ENCODE assay signal across 18 cellular contexts in the genomic region with DNA sequence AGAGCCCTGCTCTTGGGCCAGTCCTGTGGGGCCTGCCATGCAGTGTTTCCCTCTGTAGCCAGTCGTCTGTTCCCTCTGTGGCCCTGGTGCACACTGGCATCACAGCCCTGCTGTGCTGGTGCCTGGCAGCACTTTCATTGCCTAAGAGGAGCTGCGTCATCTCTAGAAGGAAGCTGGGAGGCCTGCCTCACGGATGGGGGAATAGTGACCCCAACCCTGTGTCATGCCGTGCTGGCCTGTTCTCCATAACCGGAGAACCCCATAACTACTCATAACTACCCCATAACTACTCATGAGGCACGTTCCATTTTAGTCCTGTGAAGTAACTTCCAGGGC. TPM values are rescaled to one million over a fixed set of nuclear protein-coding genes. Genes with fewer than 3 reads are reported as not detected.
DNase-seq lines count a peak whose midpoint lies in the region; ATAC-seq, FAIRE-seq and TF ChIP-seq lines count a peak whose summit lies in the region.
"Had no signal": no experiment of that assay in that cellular context is flagged by ENCODE, and none has a peak within 500 bp of the region (broad histone marks: within the 10 kb centered on the region; RNA-seq: fewer than 3 reads in every experiment).

No MANE protein-coding gene starts in this region.

- H3K9ac ChIP-seq in HepG2 (ENCODE audit: insufficient read depth, low read depth, low read length): no peak overlapping the region; the same call in 1 of the 2 replicates
- peak overlapping the region in 1 of 2 experiments; percentile 59; a peak in 2 of 4 replicates for H3K9ac ChIP-seq in K562 (ENCODE audit: insufficient read depth in 1 of 2, low read depth in 2 of 2, low read length in 2 of 2)
- H3K9ac ChIP-seq: BLaER1 treated with 17β-estradiol and CSF1 and Interleukin-3, amounts not matched to agents 10 nM and 100 nM had no signal

- H3K27me3 ChIP-seq in HepG2 (ENCODE audit: control insufficient read depth in 1 of 2, insufficient read depth in 2 of 2, low read length in 2 of 2) (no peaks in the 10 kb centered on the region; a peak in 1 of 5 replicates), right lobe of liver (no peaks in the 10 kb centered on the region), K562 (ENCODE audit: control insufficient read depth in 2 of 2, insufficient read depth in 2 of 2, low read length in 2 of 2) (peaks cover 82 to 92% of the 10 kb centered on the region in 2 experiments), neutrophil (no peaks in the 10 kb centered on the region)
- H3K27me3 ChIP-seq: BLaER1 treated with 17β-estradiol and CSF1 and Interleukin-3, amounts not matched to agents 10 nM and 100 nM had no signal

- no peak for ATAC-seq in HepG2
- no peak for ATAC-seq in right lobe of liver
- no peak for ATAC-seq in K562
- no peak for ATAC-seq in HG03159 (IDR thresholded peaks at IDR 0.05; ENCODE audit: unreplicated experiment)
- ATAC-seq: GM12878, HCT116 had no signal

- DNase-seq in HepG2 (ENCODE audit: low spot score) (no peak), right lobe of liver (no peak), K562 (ENCODE audit: extremely low read depth in 1 of 4, low spot score in 3 of 4) (no peak), 8988T (no peak), NCI-H510A (lab: John Stamatoyannopoulos, UW) (no peak)
- DNase-seq: ACHN; CD4-positive, alpha-beta T cell; DMS79; GOT3; IMR-90 had no signal

- H3K9me1 ChIP-seq in K562 (ENCODE audit: control insufficient read depth, insufficient read depth, low read length): peaks cover 10% of the 10 kb centered on the region

- TF ChIP-seq EP300 in HepG2 (IDR thresholded peaks at IDR 0.05; ENCODE audit: low read depth in 2 of 2, low read length in 2 of 2) (no peak), HepG2 (CRISPR knock-in tag; IDR thresholded peaks at IDR 0.05; ENCODE audit: borderline replicate concordance) (no peak), K562 (IDR thresholded peaks at IDR 0.05; ENCODE audit: low read length) (no peak)

- no TSS peak for BruUV-seq in HepG2 (replicated peaks; lab: Mats Ljungman, UMichigan)
- BruUV-seq in K562 (replicated peaks; lab: Mats Ljungman, UMichigan): no TSS peak

- TF ChIP-seq RAD21 in HepG2 (CRISPR knock-in tag; IDR thresholded peaks at IDR 0.05): no peak
- TF ChIP-seq RAD21 in K562 (CRISPR knock-in tag; conservative IDR thresholded peaks at IDR 0.05 in 1 of 2, IDR thresholded peaks at IDR 0.05 in 1 of 2): no peak

- H3K9me3 ChIP-seq in HepG2 (ENCODE audit: low read length) (no peaks in the 10 kb centered on the region), right lobe of liver (no peaks in the 10 kb centered on the region), K562 (replicated peaks; ENCODE audit: control insufficient read depth, insufficient read depth, low read depth, low read length) (no peaks in the 10 kb centered on the region), neutrophil (no peaks in the 10 kb centered on the region)
- H3K9me3 ChIP-seq: BLaER1 treated with 17β-estradiol and CSF1 and Interleukin-3, amounts not matched to agents 10 nM and 100 nM had no signal

- H2AFZ ChIP-seq in HepG2 (ENCODE audit: low read length) (no peak overlapping the region), K562 (ENCODE audit: low read depth, low read length) (no peak overlapping the region)

- no peaks in the 10 kb centered on the region for H3K36me3 ChIP-seq in HepG2 (replicated peaks in 1 of 2; ENCODE audit: control insufficient read depth in 1 of 2, insufficient read depth in 2 of 2, low read length in 2 of 2)
- H3K36me3 ChIP-seq in right lobe of liver: no peaks in the 10 kb centered on the region
- H3K36me3 ChIP-seq in K562 (ENCODE audit: control insufficient read depth, insufficient read depth, low read length): no peaks in the 10 kb centered on the region
- H3K36me3 ChIP-seq in neutrophil: no peaks in the 10 kb centered on the region
- H3K36me3 ChIP-seq: BLaER1 treated with 17β-estradiol and CSF1 and Interleukin-3, amounts not matched to agents 10 nM and 100 nM had no signal

- H4K20me1 ChIP-seq in HepG2 (ENCODE audit: insufficient read depth, low read length) (no peaks in the 10 kb centered on the region), K562 (replicated peaks; ENCODE audit: control insufficient read depth, insufficient read depth, low read length) (peaks cover 82% of the 10 kb centered on the region)
- H4K20me1 ChIP-seq: BLaER1 treated with 17β-estradiol and CSF1 and Interleukin-3, amounts not matched to agents 10 nM and 100 nM had no signal

- H3K4me2 ChIP-seq in HepG2 (ENCODE audit: low read depth, low read length) (peak overlapping the region; percentile 95; the same call in 1 of the 2 replicates), K562 (ENCODE audit: insufficient read depth, low read length) (no peak overlapping the region)
- H3K4me2 ChIP-seq: BLaER1 treated with 17β-estradiol and CSF1 and Interleukin-3, amounts not matched to agents 10 nM and 100 nM had no signal

- CTCF ChIA-PET in HepG2 (lab: Yijun Ruan, JAX; ENCODE audit: low intra/inter-chr PET ratio, low total read pairs): no interaction called here
- CTCF ChIA-PET in K562 (lab: Yijun Ruan, JAX; ENCODE audit: low intra/inter-chr PET ratio): interaction anchor here (0.6 kb wide), 1 partner anchor 10 kb away, joined by 3 read pairs; no protein-coding TSS in a partner anchor

- 50% methylated on average over 1 of the region's 6 CpGs for whole genome bisulfite sequencing in HepG2 (ENCODE audit: low lambda C conversion rate)
- WGBS in right lobe of liver (ENCODE audit: insufficient coverage, low coverage, low lambda C conversion rate, missing lambda C conversion rate): no CpG with 5 or more reads among the region's 6 CpGs
- 4% methylated on average over 6 of the region's 6 CpGs for WGBS in K562 (ENCODE audit: insufficient coverage, low coverage, missing lambda C conversion rate)

- H3K27ac ChIP-seq in HepG2 (ENCODE audit: extremely low read length, insufficient read depth, low read length) (no peak overlapping the region), right lobe of liver (no peak overlapping the region), K562 (ENCODE audit: extremely low read depth, low read depth, low read length) (no peak overlapping the region), neutrophil (peak overlapping the region; percentile 82)
- H3K27ac ChIP-seq: BLaER1 treated with 17β-estradiol and CSF1 and Interleukin-3, amounts not matched to agents 10 nM and 100 nM had no signal

- POLR2A ChIA-PET in HepG2 (lab: Yijun Ruan, JAX): no interaction called here
- POLR2A ChIA-PET in K562 (lab: Yijun Ruan, JAX): interaction anchor here (0.7 to 86.5 kb wide), 4 partner anchors 10 to 42 kb away, joined by 3 to 3476 read pairs (median 4); partner anchors contain the start of genes BCR and RAB36

- H3K4me1 ChIP-seq in HepG2 (ENCODE audit: insufficient read depth, low read length) (peaks cover 100% of the 10 kb centered on the region), right lobe of liver (peaks cover 0 to 17% (median 3%) of the 10 kb centered on the region in 4 donors), K562 (replicated peaks in 1 of 2; ENCODE audit: control insufficient read depth in 2 of 2, insufficient read depth in 2 of 2, low read length in 2 of 2) (peaks cover 4 to 32% of the 10 kb centered on the region in 2 experiments; a peak in 4 of 5 replicates), neutrophil (ENCODE audit: control insufficient read depth in 1 of 2, insufficient read depth in 1 of 2, low read depth in 1 of 2, low read length in 1 of 2) (peaks cover 27 to 38% of the 10 kb centered on the region in 2 experiments)

- FAIRE-seq in HepG2 (lab: Jason Lieb, UNC) (no peak), K562 (lab: Jason Lieb, UNC) (no peak)
- FAIRE-seq: GM12878, GM18507 had no signal

- TF ChIP-seq POLR2A in HepG2 (IDR thresholded peaks at IDR 0.05; ENCODE audit: insufficient read depth in 1 of 2, low read depth in 2 of 2, low read length in 2 of 2): no peak
- TF ChIP-seq POLR2A in right lobe of liver (IDR thresholded peaks at IDR 0.05): no peak
- no peak for TF ChIP-seq POLR2A in K562 (conservative IDR thresholded peaks at IDR 0.05)

- H3K4me3 ChIP-seq in HepG2 (replicated peaks in 1 of 3; ENCODE audit: insufficient read depth in 1 of 3, low read depth in 2 of 3, low read length in 3 of 3) (no peak overlapping the region), right lobe of liver (no peak overlapping the region), K562 (no peak overlapping the region), neutrophil (ENCODE audit: low read depth in 1 of 2, low read length in 1 of 2) (no peak overlapping the region)
- H3K4me3 ChIP-seq: BLaER1 treated with 17β-estradiol and CSF1 and Interleukin-3, amounts not matched to agents 10 nM and 100 nM; GM12878 had no signal

- intact Hi-C loops in HepG2 (cut with micrococcal nuclease; ENCODE audit: unreplicated experiment): no loop called here
- intact Hi-C loops in right lobe of liver (cut with DNase I): no loop called here
- intact Hi-C loops in K562 (cut with micrococcal nuclease): no loop called here

- H3K79me2 ChIP-seq in HepG2 (ENCODE audit: insufficient read depth, low read length) (no peaks in the 10 kb centered on the region), K562 (ENCODE audit: control insufficient read depth, insufficient read depth, low read length) (no peaks in the 10 kb centered on the region)

- in situ Hi-C loops in HepG2 (cut with HindIII; ENCODE audit: extremely low pct_ligation_motif_present, low pct_unique_long_range_greater_than_20kb): loop anchor here (25.0 kb wide), 1 partner anchor 403 kb away; no protein-coding TSS in a partner anchor
- in situ Hi-C loops in K562 (cut with MboI): loop anchor here (25.0 kb wide), 1 partner anchor 428 kb away; the partner anchor contains the start of gene IGLL1

- TF ChIP-seq CTCF in HepG2 (CRISPR knock-in tag; IDR thresholded peaks at IDR 0.05) (no peak), right lobe of liver (IDR thresholded peaks at IDR 0.05) (no peak), K562 (IDR thresholded peaks at IDR 0.05 in 2 of 3, conservative IDR thresholded peaks at IDR 0.05 in 1 of 3; ENCODE audit: insufficient read depth in 2 of 3, low read depth in 1 of 3, low read length in 3 of 3) (no peak; a peak in 1 of 6 replicates), neutrophil (IDR thresholded peaks at IDR 0.05) (no peak)

RNA-seq across cellular contexts. Expression of gene RAB36, which starts 14.0 kb away (rescaled TPM):
- total RNA-seq in HepG2 (2016; rRNA removed; fragmentation: Illumina TruSeq; extraction: Trizol): 0.20 and 0.24 TPM in 2 replicates
- 0.10 TPM in 1 of 2 replicates, not detected in the other for total RNA-seq in HepG2 (2016; cell fraction: cytosol; rRNA removed; fragmentation: Illumina TruSeq; extraction: Trizol; ENCODE audit: low read depth)
- 0.24 and 0.37 TPM in 2 replicates for total RNA-seq in HepG2 (2016; cell fraction: insoluble cytoplasmic fraction; rRNA removed; fragmentation: Illumina TruSeq; extraction: Trizol)
- total RNA-seq in HepG2 (2016; cell fraction: membrane; rRNA removed; fragmentation: Illumina TruSeq; extraction: Trizol): 0.12 and 0.17 TPM in 2 replicates
- 0.19 TPM in 2 replicates for total RNA-seq in HepG2 (2016; cell fraction: nucleus; rRNA removed; fragmentation: Illumina TruSeq; extraction: Trizol)
- 0.86 and 1.0 TPM in 2 replicates for polyA plus RNA-seq in HepG2 (2011; rRNA removed)
- polyA plus RNA-seq in HepG2 (2011; cell fraction: cytosol; rRNA removed): 0.74 and 0.89 TPM in 2 replicates
- 0.59 and 0.71 TPM in 2 replicates for polyA plus RNA-seq in HepG2 (2011; cell fraction: nucleus; rRNA removed)
- polyA plus RNA-seq in HepG2 (2012): 0.49 and 0.95 TPM in 2 replicates
- polyA plus RNA-seq in HepG2 (2016; cell fraction: cytosol; fragmentation: Illumina TruSeq; extraction: Trizol; ENCODE audit: low read depth): 0.03 and 0.05 TPM in 2 replicates
- 0.22 and 0.23 TPM in 2 replicates for polyA plus RNA-seq in HepG2 (2016; cell fraction: insoluble cytoplasmic fraction; fragmentation: Illumina TruSeq; extraction: Trizol; ENCODE audit: low read depth)
- polyA plus RNA-seq in HepG2 (2016; cell fraction: membrane; fragmentation: Illumina TruSeq; extraction: Trizol; ENCODE audit: low read depth): 0.14 and 0.15 TPM in 2 replicates
- polyA plus RNA-seq in HepG2 (2016; cell fraction: nucleus; fragmentation: Illumina TruSeq; extraction: Trizol; ENCODE audit: insufficient read depth, low read depth): 0.19 and 0.33 TPM in 2 replicates
- polyA minus RNA-seq in HepG2 (2011; rRNA and poly(A)+ RNA removed; ENCODE audit: low replicate concordance): 0.02 and 2.6 TPM in 2 replicates
- 0.44 and 0.49 TPM in 2 replicates for polyA minus RNA-seq in HepG2 (2011; cell fraction: cytosol; rRNA and poly(A)+ RNA removed)
- polyA minus RNA-seq in HepG2 (2011; cell fraction: nucleus; rRNA and poly(A)+ RNA removed): 0.37 and 0.64 TPM in 2 replicates
- under 1 TPM; 0.07 to 0.65 (median 0.19) TPM for total RNA-seq in right lobe of liver
- not detected in 2 replicates for total RNA-seq in K562 (2011; cell fraction: chromatin; rRNA removed; ENCODE audit: low replicate concordance)
- not detected in 2 replicates for total RNA-seq in K562 (2011; cell fraction: nucleolus; rRNA removed)
- not detected in 2 replicates for total RNA-seq in K562 (2011; cell fraction: nucleoplasm; rRNA removed)
- total RNA-seq in K562 (2014; rRNA removed): 0.04 and 0.50 TPM in 2 replicates
- total RNA-seq in K562 (2014; rRNA removed; fragmentation: Illumina TruSeq; extraction: Trizol): not detected in 2 replicates
- total RNA-seq in K562 (2015; rRNA removed; fragmentation: Illumina TruSeq; extraction: Trizol): not detected in 2 replicates
- total RNA-seq in K562 (2021): 0.09 TPM in 1 of 2 replicates, not detected in the other
- 0.01 and 0.04 TPM in 2 replicates for polyA plus RNA-seq in K562 (2011; rRNA removed)
- 0.58 TPM in 1 of 2 replicates, not detected in the other for polyA plus RNA-seq in K562 (2011; cell fraction: cytosol; rRNA removed)
- 0.06 TPM in 1 of 2 replicates, not detected in the other for polyA plus RNA-seq in K562 (2011; cell fraction: nucleus; rRNA removed)
- polyA plus RNA-seq in K562 (2012): 0.08 and 0.18 TPM in 2 replicates
- not detected in 2 replicates for polyA plus RNA-seq in K562 (2014; fragmentation: Illumina TruSeq; extraction: Trizol)
- under 1 TPM; 0.04 to 0.08 TPM for polyA plus RNA-seq in K562 (2014; fragmentation: Nextera tagmentation; extraction: Ambion mirVana)
- polyA plus RNA-seq in K562 (2014; rRNA removed): 0.08 TPM in 1 of 2 replicates, not detected in the other
- 0.42 TPM in 1 of 2 replicates, not detected in the other for polyA minus RNA-seq in K562 (2011; rRNA and poly(A)+ RNA removed)
- not detected in 2 replicates for polyA minus RNA-seq in K562 (2011; cell fraction: cytosol; rRNA and poly(A)+ RNA removed)
- polyA minus RNA-seq in K562 (2011; cell fraction: nucleus; rRNA and poly(A)+ RNA removed): 0.11 and 0.40 TPM in 2 replicates

RNA-seq across cellular contexts. Expression of gene RSPH14, which starts 17.5 kb away (rescaled TPM):
- total RNA-seq in HepG2 (2016; rRNA removed; fragmentation: Illumina TruSeq; extraction: Trizol) (1.1 and 1.3 TPM in 2 replicates), right lobe of liver (not detected), K562 (2014; rRNA removed) (not detected in 2 replicates), K562 (2014; rRNA removed; fragmentation: Illumina TruSeq; extraction: Trizol) (not detected in 2 replicates), K562 (2015; rRNA removed; fragmentation: Illumina TruSeq; extraction: Trizol) (not detected in 2 replicates), K562 (2021) (not detected in 2 replicates)
- total RNA-seq in HepG2 (2016; cell fraction: cytosol; rRNA removed; fragmentation: Illumina TruSeq; extraction: Trizol; ENCODE audit: low read depth): 0.35 and 0.71 TPM in 2 replicates
- total RNA-seq in HepG2 (2016; cell fraction: insoluble cytoplasmic fraction; rRNA removed; fragmentation: Illumina TruSeq; extraction: Trizol): 0.67 and 1.0 TPM in 2 replicates
- total RNA-seq in HepG2 (2016; cell fraction: membrane; rRNA removed; fragmentation: Illumina TruSeq; extraction: Trizol): 0.40 and 1.1 TPM in 2 replicates
- 0.94 TPM in 1 of 2 replicates, not detected in the other for total RNA-seq in HepG2 (2016; cell fraction: nucleus; rRNA removed; fragmentation: Illumina TruSeq; extraction: Trizol)
- polyA plus RNA-seq in HepG2 (2011; rRNA removed) (0.86 and 1.2 TPM in 2 replicates), K562 (2011; rRNA removed) (0.24 TPM in 1 of 2 replicates, not detected in the other), K562 (2014; fragmentation: Illumina TruSeq; extraction: Trizol) (not detected in 2 replicates), K562 (2014; fragmentation: Nextera tagmentation; extraction: Ambion mirVana) (under 1 TPM in 1 of 2 experiments, not detected in 1; 0.35 TPM), K562 (2014; rRNA removed) (not detected in 2 replicates)
- polyA plus RNA-seq in HepG2 (2011; cell fraction: cytosol; rRNA removed): 0.55 and 0.93 TPM in 2 replicates
- polyA plus RNA-seq in HepG2 (2011; cell fraction: nucleus; rRNA removed): 0.48 and 0.50 TPM in 2 replicates
- 0.58 and 2.0 TPM in 2 replicates for polyA plus RNA-seq in HepG2 (2012)
- 0.60 and 0.71 TPM in 2 replicates for polyA plus RNA-seq in HepG2 (2016; cell fraction: cytosol; fragmentation: Illumina TruSeq; extraction: Trizol; ENCODE audit: low read depth)
- polyA plus RNA-seq in HepG2 (2016; cell fraction: insoluble cytoplasmic fraction; fragmentation: Illumina TruSeq; extraction: Trizol; ENCODE audit: low read depth): 0.40 and 1.1 TPM in 2 replicates
- polyA plus RNA-seq in HepG2 (2016; cell fraction: membrane; fragmentation: Illumina TruSeq; extraction: Trizol; ENCODE audit: low read depth): 0.47 and 2.4 TPM in 2 replicates
- polyA plus RNA-seq in HepG2 (2016; cell fraction: nucleus; fragmentation: Illumina TruSeq; extraction: Trizol; ENCODE audit: insufficient read depth, low read depth): 1.6 and 2.0 TPM in 2 replicates
- polyA minus RNA-seq in HepG2 (2011; rRNA and poly(A)+ RNA removed; ENCODE audit: low replicate concordance): 1.4 TPM in 1 of 2 replicates, not detected in the other
- polyA minus RNA-seq in HepG2 (2011; cell fraction: cytosol; rRNA and poly(A)+ RNA removed): not detected in 2 replicates
- 1.0 and 1.4 TPM in 2 replicates for polyA minus RNA-seq in HepG2 (2011; cell fraction: nucleus; rRNA and poly(A)+ RNA removed)
- not detected in 2 replicates for total RNA-seq in K562 (2011; cell fraction: chromatin; rRNA removed; ENCODE audit: low replicate concordance)
- not detected in 2 replicates for total RNA-seq in K562 (2011; cell fraction: nucleolus; rRNA removed)
- total RNA-seq in K562 (2011; cell fraction: nucleoplasm; rRNA removed): not detected in 2 replicates
- not detected in 2 replicates for polyA plus RNA-seq in K562 (2011; cell fraction: cytosol; rRNA removed)
- polyA plus RNA-seq in K562 (2011; cell fraction: nucleus; rRNA removed): 0.27 TPM in 1 of 2 replicates, not detected in the other
- not detected in 2 replicates for polyA plus RNA-seq in K562 (2012)
- polyA minus RNA-seq in K562 (2011; rRNA and poly(A)+ RNA removed): not detected in 2 replicates
- polyA minus RNA-seq in K562 (2011; cell fraction: cytosol; rRNA and poly(A)+ RNA removed): not detected in 2 replicates
- not detected in 2 replicates for polyA minus RNA-seq in K562 (2011; cell fraction: nucleus; rRNA and poly(A)+ RNA removed)
- total RNA-seq: A172, G401, IMR-90 had no signal
- polyA plus RNA-seq: IMR-90 had no signal

RNA-seq across cellular contexts. Expression of gene BCR, which starts 21.1 kb away (rescaled TPM):
- 33.6 and 35.4 TPM in 2 replicates for total RNA-seq in HepG2 (2016; rRNA removed; fragmentation: Illumina TruSeq; extraction: Trizol)
- 10.9 and 12.3 TPM in 2 replicates for total RNA-seq in HepG2 (2016; cell fraction: cytosol; rRNA removed; fragmentation: Illumina TruSeq; extraction: Trizol; ENCODE audit: low read depth)
- total RNA-seq in HepG2 (2016; cell fraction: insoluble cytoplasmic fraction; rRNA removed; fragmentation: Illumina TruSeq; extraction: Trizol): 29.4 and 37.4 TPM in 2 replicates
- total RNA-seq in HepG2 (2016; cell fraction: membrane; rRNA removed; fragmentation: Illumina TruSeq; extraction: Trizol): 17.4 and 22.3 TPM in 2 replicates
- total RNA-seq in HepG2 (2016; cell fraction: nucleus; rRNA removed; fragmentation: Illumina TruSeq; extraction: Trizol): 26.4 and 32.2 TPM in 2 replicates
- 19.9 and 21.9 TPM in 2 replicates for polyA plus RNA-seq in HepG2 (2011; rRNA removed)
- 28.9 and 33.8 TPM in 2 replicates for polyA plus RNA-seq in HepG2 (2011; cell fraction: cytosol; rRNA removed)
- 66.0 and 71.9 TPM in 2 replicates for polyA plus RNA-seq in HepG2 (2011; cell fraction: nucleus; rRNA removed)
- 21.2 and 25.3 TPM in 2 replicates for polyA plus RNA-seq in HepG2 (2012)
- 2.3 and 4.6 TPM in 2 replicates for polyA plus RNA-seq in HepG2 (2016; cell fraction: cytosol; fragmentation: Illumina TruSeq; extraction: Trizol; ENCODE audit: low read depth)
- 26.5 and 34.8 TPM in 2 replicates for polyA plus RNA-seq in HepG2 (2016; cell fraction: insoluble cytoplasmic fraction; fragmentation: Illumina TruSeq; extraction: Trizol; ENCODE audit: low read depth)
- polyA plus RNA-seq in HepG2 (2016; cell fraction: membrane; fragmentation: Illumina TruSeq; extraction: Trizol; ENCODE audit: low read depth): 11.6 and 12.9 TPM in 2 replicates
- 45.4 and 51.6 TPM in 2 replicates for polyA plus RNA-seq in HepG2 (2016; cell fraction: nucleus; fragmentation: Illumina TruSeq; extraction: Trizol; ENCODE audit: insufficient read depth, low read depth)
- polyA minus RNA-seq in HepG2 (2011; rRNA and poly(A)+ RNA removed; ENCODE audit: low replicate concordance): 67.7 and 82.7 TPM in 2 replicates
- 43.0 and 57.5 TPM in 2 replicates for polyA minus RNA-seq in HepG2 (2011; cell fraction: cytosol; rRNA and poly(A)+ RNA removed)
- 24.6 and 32.1 TPM in 2 replicates for polyA minus RNA-seq in HepG2 (2011; cell fraction: nucleus; rRNA and poly(A)+ RNA removed)
- total RNA-seq in right lobe of liver: 10 to 100 TPM; 22.7 to 28.8 (median 24.3) TPM
- total RNA-seq in K562 (2011; cell fraction: chromatin; rRNA removed; ENCODE audit: low replicate concordance): 234 and 446 TPM in 2 replicates
- 279 and 314 TPM in 2 replicates for total RNA-seq in K562 (2011; cell fraction: nucleolus; rRNA removed)
- 196 and 222 TPM in 2 replicates for total RNA-seq in K562 (2011; cell fraction: nucleoplasm; rRNA removed)
- 81.7 and 100 TPM in 2 replicates for total RNA-seq in K562 (2014; rRNA removed)
- 27.5 and 45.6 TPM in 2 replicates for total RNA-seq in K562 (2014; rRNA removed; fragmentation: Illumina TruSeq; extraction: Trizol)
- 65.7 and 68.4 TPM in 2 replicates for total RNA-seq in K562 (2015; rRNA removed; fragmentation: Illumina TruSeq; extraction: Trizol)
- 144 and 150 TPM in 2 replicates for total RNA-seq in K562 (2021)
- polyA plus RNA-seq in K562 (2011; rRNA removed): 20.9 and 36.8 TPM in 2 replicates
- 26.4 and 31.1 TPM in 2 replicates for polyA plus RNA-seq in K562 (2011; cell fraction: cytosol; rRNA removed)
- 57.9 and 76.9 TPM in 2 replicates for polyA plus RNA-seq in K562 (2011; cell fraction: nucleus; rRNA removed)
- polyA plus RNA-seq in K562 (2012): 73.9 and 75.3 TPM in 2 replicates
- 45.8 and 60.4 TPM in 2 replicates for polyA plus RNA-seq in K562 (2014; fragmentation: Illumina TruSeq; extraction: Trizol)
- under 1 TPM; 0.41 to 0.70 TPM for polyA plus RNA-seq in K562 (2014; fragmentation: Nextera tagmentation; extraction: Ambion mirVana)
- polyA plus RNA-seq in K562 (2014; rRNA removed): 34.9 and 36.1 TPM in 2 replicates
- polyA minus RNA-seq in K562 (2011; rRNA and poly(A)+ RNA removed): 113 and 124 TPM in 2 replicates
- polyA minus RNA-seq in K562 (2011; cell fraction: cytosol; rRNA and poly(A)+ RNA removed): 132 and 181 TPM in 2 replicates
- 138 and 300 TPM in 2 replicates for polyA minus RNA-seq in K562 (2011; cell fraction: nucleus; rRNA and poly(A)+ RNA removed)

Comparison
In these comparisons a context has a peak if more than half of its experiments do, and no peak if none do; other contexts are left out.
1. Of the 241 proteins assayed by ChIP-seq in both HepG2 and K562: peak only in HepG2: ZNF121; only in K562: HMGXB4; in both: none; in neither: 239.